12 cellular contexts compared by ENCODE assay signal in genomic region chr17:1379208-1379929, GRCh38. TPM values are rescaled to one million over a fixed set of nuclear protein-coding genes. Genes with fewer than 3 reads are reported as not detected.
A peak's percentile ranks its signal among the peaks of the same experiment; 100 is the strongest.
DNase-seq lines count a peak whose midpoint lies in the region; ATAC-seq lines count a peak whose summit lies in the region.
"Had no signal": no experiment of that assay in that cellular context is flagged by ENCODE, and none has a peak within 500 bp of the region (broad histone marks: within the 10 kb centered on the region; RNA-seq: fewer than 3 reads in every experiment).

No MANE protein-coding gene starts in this region.

- no peaks in the 10 kb centered on the region for H3K9me3 ChIP-seq in muscle layer of colon (ENCODE audit: low read length)

- no peaks in the 10 kb centered on the region for H3K36me3 ChIP-seq in muscle layer of colon (ENCODE audit: insufficient read depth, low read length)

- H3K36me3 Mint-ChIP-seq in activated naive CD8-positive, alpha-beta T cell treated with anti-CD3 and anti-CD28 coated beads for 36 hours, result peaks cover 20% of the 10 kb centered on the region

- intact Hi-C loops in left ventricle myocardium superior (cut with micrococcal nuclease) (no loop called here), left cardiac atrium (cut with DNase I) (no loop called here)

- H3K9ac ChIP-seq in muscle layer of colon (ENCODE audit: low read length), result no peak overlapping the region

- peak overlapping the region; percentile 44 for H3K27ac ChIP-seq in muscle layer of colon (ENCODE audit: low read depth, low read length)

- ATAC-seq in left ventricle myocardium superior, result peak; percentile 18
- ATAC-seq in left cardiac atrium, result no peak
- ATAC-seq in GM18517 (IDR thresholded peaks at IDR 0.05; ENCODE audit: unreplicated experiment), result no peak
- ATAC-seq in GM19035 (IDR thresholded peaks at IDR 0.05; ENCODE audit: unreplicated experiment), result no peak
- no peak for ATAC-seq in HG02610 (IDR thresholded peaks at IDR 0.05; ENCODE audit: unreplicated experiment)

- peaks cover 78% of the 10 kb centered on the region for H3K4me1 ChIP-seq in muscle layer of colon (ENCODE audit: insufficient read depth, low read length)

- H3K4me1 Mint-ChIP-seq in activated naive CD8-positive, alpha-beta T cell treated with anti-CD3 and anti-CD28 coated beads for 36 hours, result peaks cover 69% of the 10 kb centered on the region

- no peak overlapping the region for H3K4me3 ChIP-seq in muscle layer of colon (ENCODE audit: low read depth in 1 of 2, low read length in 2 of 2)

- H3K27me3 ChIP-seq in muscle layer of colon (ENCODE audit: control insufficient read depth in 1 of 2, insufficient read depth in 2 of 2, low read length in 2 of 2), result no peaks in the 10 kb centered on the region

- H3K27me3 Mint-ChIP-seq in activated naive CD8-positive, alpha-beta T cell treated with anti-CD3 and anti-CD28 coated beads for 36 hours, result no peaks in the 10 kb centered on the region

- DNase-seq in left ventricle myocardium superior (no peak), left cardiac atrium (no peak), HuH-7.5 (ENCODE audit: low spot score) (no peak)
- no peak for DNase-seq in activated naive CD8-positive, alpha-beta T cell treated with anti-CD3 and anti-CD28 coated beads for 36 hours
- DNase-seq: C1 segment of cervical spinal cord, NCI-H1105, NCI-H510A treated with DMSO at 0.1 percent for 48 hours, SIG-M5 had no signal

- peak overlapping the region; percentile 64 for H3K27ac Mint-ChIP-seq in activated naive CD8-positive, alpha-beta T cell treated with anti-CD3 and anti-CD28 coated beads for 36 hours

- H3K9me3 Mint-ChIP-seq in activated naive CD8-positive, alpha-beta T cell treated with anti-CD3 and anti-CD28 coated beads for 36 hours, result no peaks in the 10 kb centered on the region

- H3K4me3 Mint-ChIP-seq in activated naive CD8-positive, alpha-beta T cell treated with anti-CD3 and anti-CD28 coated beads for 36 hours, result no peak overlapping the region

RNA-seq across cellular contexts. Expression of gene YWHAE, which starts 20.7 kb away (rescaled TPM):
- total RNA-seq in left ventricle myocardium superior (620 TPM), left cardiac atrium (100 to 1,000 TPM; 491 to 596 TPM)
- 100 to 1,000 TPM; 550 to 555 TPM for total RNA-seq in activated naive CD8-positive, alpha-beta T cell treated with anti-CD3 and anti-CD28 coated beads for 36 hours
